ENCODE assay signal across 8 cellular contexts in genomic region chr19:57406516-57407123, GRCh38. TPM values are rescaled to one million over a fixed set of nuclear protein-coding genes. Genes with fewer than 3 reads are reported as not detected.
DNase-seq lines count a peak whose midpoint lies in the region; ATAC-seq and TF ChIP-seq lines count a peak whose summit lies in the region.

No MANE protein-coding gene starts in this region.

- H3K27ac Mint-ChIP-seq in T-helper 2 cell treated with Interferon-gamma antibody and Interleukin-4, amounts not matched to agents 5 μg/mL and 100 μg/mL, for 36 hours: no peak overlapping the region

- H3K36me3 ChIP-seq in adipocyte (ENCODE audit: control insufficient read depth, insufficient read depth, low read length, severe bottlenecking) (no peaks in the 10 kb centered on the region), right atrium auricular region (no peaks in the 10 kb centered on the region)

- ATAC-seq in GM18519 (IDR thresholded peaks at IDR 0.05; ENCODE audit: low FRiP score, unreplicated experiment): no peak

- peaks cover 2% of the 10 kb centered on the region for H3K36me3 Mint-ChIP-seq in T-helper 2 cell treated with Interferon-gamma antibody and Interleukin-4, amounts not matched to agents 5 μg/mL and 100 μg/mL, for 36 hours (ENCODE audit: low read depth)

- no peak overlapping the region for H3K27ac ChIP-seq in right atrium auricular region

- H3K27me3 ChIP-seq in adipocyte (replicated peaks; ENCODE audit: control insufficient read depth, insufficient read depth, low read length): no peaks in the 10 kb centered on the region
- no peaks in the 10 kb centered on the region for H3K27me3 ChIP-seq in right atrium auricular region

- H3K9me3 Mint-ChIP-seq in T-helper 2 cell treated with Interferon-gamma antibody and Interleukin-4, amounts not matched to agents 5 μg/mL and 100 μg/mL, for 36 hours: peaks cover 29% of the 10 kb centered on the region

- H3K9ac ChIP-seq in adipocyte (ENCODE audit: low read length): no peak overlapping the region

- DNase-seq in ELR (ENCODE audit: low read depth) (peak; percentile 68), MV-4-11 (lab: John Stamatoyannopoulos, UW) (peak; percentile 35), adipocyte (ENCODE audit: low read depth) (peak; percentile 83), right atrium auricular region (ENCODE audit: low spot score) (no peak), NCI-H2107 (lab: John Stamatoyannopoulos, UW) (no peak)
- DNase-seq in T-helper 2 cell treated with Interferon-gamma antibody and Interleukin-4, amounts not matched to agents 5 μg/mL and 100 μg/mL, for 36 hours (ENCODE audit: low spot score): peak; percentile 39
- peak; percentile 35 to 47 for DNase-seq in stimulated activated CD4-positive, alpha-beta T cell treated with anti-CD3 and anti-CD28 coated beads, Interleukin-15, amount 100 ng/mL, for 1 hour (ENCODE audit: low read depth in 1 of 2, low spot score in 1 of 2)

- H3K4me1 ChIP-seq in adipocyte (ENCODE audit: control insufficient read depth, insufficient read depth, low read length) (peaks cover 7% of the 10 kb centered on the region), right atrium auricular region (peaks cover 0 to 10% of the 10 kb centered on the region in 2 donors)

- peak; percentile 49 to 80 for TF ChIP-seq CTCF in right atrium auricular region (IDR thresholded peaks at IDR 0.05)

- H3K4me1 Mint-ChIP-seq in T-helper 2 cell treated with Interferon-gamma antibody and Interleukin-4, amounts not matched to agents 5 μg/mL and 100 μg/mL, for 36 hours (ENCODE audit: low read depth): peaks cover 14% of the 10 kb centered on the region

- no peaks in the 10 kb centered on the region for H3K27me3 Mint-ChIP-seq in T-helper 2 cell treated with Interferon-gamma antibody and Interleukin-4, amounts not matched to agents 5 μg/mL and 100 μg/mL, for 36 hours (ENCODE audit: low read depth)

- H3K4me3 ChIP-seq in adipocyte (ENCODE audit: low read length): no peak overlapping the region
- no peak overlapping the region for H3K4me3 ChIP-seq in right atrium auricular region

- no peaks in the 10 kb centered on the region for H3K9me3 ChIP-seq in adipocyte (ENCODE audit: control insufficient read depth, low read length)
- no peaks in the 10 kb centered on the region for H3K9me3 ChIP-seq in right atrium auricular region

- no peak overlapping the region for H3K4me3 Mint-ChIP-seq in T-helper 2 cell treated with Interferon-gamma antibody and Interleukin-4, amounts not matched to agents 5 μg/mL and 100 μg/mL, for 36 hours

RNA-seq across cellular contexts. Expression of gene ZNF17, which starts 4.3 kb away (rescaled TPM):
- total RNA-seq in right atrium auricular region: 1 to 10 TPM; 5.6 to 8.4 TPM

RNA-seq across cellular contexts. Expression of gene ZNF548, which starts 17.0 kb away (rescaled TPM):
- 10 to 100 TPM; 11.1 to 18.3 TPM for total RNA-seq in right atrium auricular region

RNA-seq across cellular contexts. Expression of gene ZNF749, which starts 28.5 kb away (rescaled TPM):
- 1 to 10 TPM; 1.1 to 3.5 TPM for total RNA-seq in right atrium auricular region

RNA-seq across cellular contexts. Expression of gene TRAPPC2B, which starts 43.3 kb away (rescaled TPM):
- total RNA-seq in right atrium auricular region: 10 to 100 TPM; 16.2 to 23.1 TPM

RNA-seq across cellular contexts. Expression of gene ZNF547, which starts 43.3 kb away (rescaled TPM):
- total RNA-seq in right atrium auricular region: 1 to 10 TPM; 2.4 to 3.5 TPM

Comparison
In these comparisons a context has a peak if more than half of its experiments do, and no peak if none do; other contexts are left out.
1. DNase-seq: peak in ELR (single experiment), MV-4-11 (single experiment), T-helper 2 cell treated with Interferon-gamma antibody and Interleukin-4, amounts not matched to agents 5 μg/mL and 100 μg/mL, for 36 hours (single experiment), adipocyte (single experiment) and stimulated activated CD4-positive, alpha-beta T cell treated with anti-CD3 and anti-CD28 coated beads, Interleukin-15, amount 100 ng/mL, for 1 hour (2 of 2); none in right atrium auricular region (single experiment) and NCI-H2107 (single experiment).